Comparison of ENCODE assay signal across 9 cellular contexts in the genomic region with DNA sequence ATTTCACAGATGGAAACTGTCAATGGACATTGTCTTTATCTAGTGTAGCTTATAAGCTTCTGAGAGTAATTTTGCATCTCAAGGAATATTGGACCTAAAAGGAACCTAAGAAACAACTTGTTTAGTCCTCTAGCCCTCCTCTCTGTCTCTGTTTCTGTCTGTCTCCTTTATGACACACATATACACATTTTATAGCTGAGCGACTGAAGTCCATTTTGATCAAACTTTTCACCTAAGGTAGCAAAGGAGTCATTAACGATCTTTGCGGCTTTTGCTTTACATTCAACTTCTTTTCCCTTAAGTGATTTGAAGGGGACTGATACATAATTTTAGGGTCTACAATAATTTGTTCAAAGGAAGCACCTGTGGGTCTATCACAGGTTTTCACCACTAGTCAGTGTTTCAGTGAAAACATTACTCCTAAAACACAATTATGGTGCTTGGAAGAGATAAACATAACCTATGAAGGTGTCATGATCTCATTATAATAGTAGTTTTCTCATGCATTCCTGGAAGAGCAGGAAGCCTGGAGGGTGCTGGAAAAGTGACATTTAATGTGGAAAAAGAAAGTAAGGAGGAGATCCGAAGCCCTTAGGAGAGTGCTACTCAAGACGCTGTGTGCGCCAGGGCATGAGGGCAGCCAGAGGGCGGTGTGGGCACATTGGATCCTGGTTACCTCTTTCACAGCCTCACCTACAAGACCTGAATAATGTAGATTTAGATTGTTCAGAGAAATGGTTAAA.
DNase-seq lines count a peak whose midpoint lies in the region; ATAC-seq and TF ChIP-seq lines count a peak whose summit lies in the region.
"Had no signal": no experiment of that assay in that cellular context is flagged by ENCODE, and none has a peak within 500 bp of the region (broad histone marks: within the 10 kb centered on the region; RNA-seq: fewer than 3 reads in every experiment).

No MANE protein-coding gene starts in this region.

- H2AFZ ChIP-seq in parathyroid adenoma: no peak overlapping the region

- intact Hi-C loops in esophagus squamous epithelium (cut with DNase I) (no loop called here), aorta (cut with DNase I) (loop anchor here (2.0 kb wide), 1 partner anchor 309 kb away; no protein-coding TSS in a partner anchor)

- H3K9me3 ChIP-seq in esophagus squamous epithelium (no peaks in the 10 kb centered on the region), parathyroid adenoma (ENCODE audit: control insufficient read depth, low read length) (no peaks in the 10 kb centered on the region), aorta (ENCODE audit: control insufficient read depth, low read length) (no peaks in the 10 kb centered on the region)
- H3K9me3 ChIP-seq: BLaER1 treated with 17β-estradiol and CSF1 and Interleukin-3, amounts not matched to agents 10 nM and 100 nM had no signal

- H3K4me1 ChIP-seq in esophagus squamous epithelium (no peaks in the 10 kb centered on the region), parathyroid adenoma (no peaks in the 10 kb centered on the region), aorta (ENCODE audit: control insufficient read depth in 1 of 2, insufficient read depth in 2 of 2, low read length in 2 of 2) (no peaks in the 10 kb centered on the region)
- H3K4me1 ChIP-seq: BLaER1 treated with 17β-estradiol and CSF1 and Interleukin-3, amounts not matched to agents 10 nM and 100 nM had no signal

- no peak for TF ChIP-seq POLR2A in esophagus squamous epithelium (IDR thresholded peaks at IDR 0.05)

- no peaks in the 10 kb centered on the region for H3K79me2 ChIP-seq in parathyroid adenoma

- no peak overlapping the region for H3K4me2 ChIP-seq in parathyroid adenoma (ENCODE audit: low read length)
- H3K4me2 ChIP-seq: BLaER1 treated with 17β-estradiol and CSF1 and Interleukin-3, amounts not matched to agents 10 nM and 100 nM had no signal

- no peaks in the 10 kb centered on the region for H3K27me3 ChIP-seq in esophagus squamous epithelium
- no peaks in the 10 kb centered on the region for H3K27me3 ChIP-seq in parathyroid adenoma (ENCODE audit: control insufficient read depth, insufficient read depth, low read length)
- H3K27me3 ChIP-seq in aorta (ENCODE audit: control insufficient read depth in 1 of 2, insufficient read depth in 2 of 2, low read length in 1 of 2): no peaks in the 10 kb centered on the region
- H3K27me3 ChIP-seq: BLaER1 treated with 17β-estradiol and CSF1 and Interleukin-3, amounts not matched to agents 10 nM and 100 nM had no signal

- H3K9ac ChIP-seq in parathyroid adenoma: no peak overlapping the region
- H3K9ac ChIP-seq: BLaER1 treated with 17β-estradiol and CSF1 and Interleukin-3, amounts not matched to agents 10 nM and 100 nM had no signal

- ATAC-seq in aorta (ENCODE audit: low FRiP score): no peak
- ATAC-seq in GM18867 (IDR thresholded peaks at IDR 0.05; ENCODE audit: unreplicated experiment): no peak

- DNase-seq in NCI-H1694 treated with DMSO at 0.1 percent for 48 hours (lab: John Stamatoyannopoulos, UW): peak; percentile 10
- DNase-seq in NCI-H1694 (lab: John Stamatoyannopoulos, UW): no peak
- DNase-seq in NCI-H2029 (lab: John Stamatoyannopoulos, UW): peak; percentile 18
- DNase-seq in activated CD8-positive, alpha-beta memory T cell treated with anti-CD3 and anti-CD28 coated beads, Interleukin-2, amount 50 U/mL, for 48 hours: peak; percentile 61
- DNase-seq in esophagus squamous epithelium (lab: John Stamatoyannopoulos, UW): no peak
- peak; percentile 58 to 80 for DNase-seq in aorta

- TF ChIP-seq CTCF in esophagus squamous epithelium (IDR thresholded peaks at IDR 0.05): peak; percentile 45 to 82 (median 69)
- TF ChIP-seq CTCF in parathyroid adenoma (IDR thresholded peaks at IDR 0.05): peak; percentile 45

- H3K27ac ChIP-seq in esophagus squamous epithelium (no peak overlapping the region), parathyroid adenoma (no peak overlapping the region), aorta (ENCODE audit: low read depth in 1 of 2, low read length in 2 of 2) (no peak overlapping the region)
- H3K27ac ChIP-seq: BLaER1 treated with 17β-estradiol and CSF1 and Interleukin-3, amounts not matched to agents 10 nM and 100 nM had no signal

- no peak overlapping the region for H3K4me3 ChIP-seq in esophagus squamous epithelium
- no peak overlapping the region for H3K4me3 ChIP-seq in parathyroid adenoma (ENCODE audit: low read depth, low read length)
- no peak overlapping the region for H3K4me3 ChIP-seq in aorta (ENCODE audit: low read length in 2 of 2)
- H3K4me3 ChIP-seq: BLaER1 treated with 17β-estradiol and CSF1 and Interleukin-3, amounts not matched to agents 10 nM and 100 nM had no signal

- H3K36me3 ChIP-seq in esophagus squamous epithelium (no peaks in the 10 kb centered on the region), parathyroid adenoma (ENCODE audit: control insufficient read depth, insufficient read depth, low read length) (no peaks in the 10 kb centered on the region), aorta (ENCODE audit: control insufficient read depth in 1 of 2, insufficient read depth in 2 of 2, low read length in 1 of 2) (no peaks in the 10 kb centered on the region)
- H3K36me3 ChIP-seq: BLaER1 treated with 17β-estradiol and CSF1 and Interleukin-3, amounts not matched to agents 10 nM and 100 nM had no signal

- 61 to 83% methylated on average over 7 of the region's 7 CpGs for WGBS in esophagus squamous epithelium, 2 donors
- WGBS in aorta, 2 donors: 60 to 74% methylated on average over 7 of the region's 7 CpGs

Comparison
In these comparisons a context has a peak if more than half of its experiments do, and no peak if none do; other contexts are left out.
1. DNase-seq: peak in NCI-H1694 treated with DMSO at 0.1 percent for 48 hours (single experiment), NCI-H2029 (single experiment), activated CD8-positive, alpha-beta memory T cell treated with anti-CD3 and anti-CD28 coated beads, Interleukin-2, amount 50 U/mL, for 48 hours (single experiment) and aorta (2 of 2); none in NCI-H1694 (single experiment) and esophagus squamous epithelium (single experiment).